ENCODE assay signal across 8 cellular contexts in the genomic region with DNA sequence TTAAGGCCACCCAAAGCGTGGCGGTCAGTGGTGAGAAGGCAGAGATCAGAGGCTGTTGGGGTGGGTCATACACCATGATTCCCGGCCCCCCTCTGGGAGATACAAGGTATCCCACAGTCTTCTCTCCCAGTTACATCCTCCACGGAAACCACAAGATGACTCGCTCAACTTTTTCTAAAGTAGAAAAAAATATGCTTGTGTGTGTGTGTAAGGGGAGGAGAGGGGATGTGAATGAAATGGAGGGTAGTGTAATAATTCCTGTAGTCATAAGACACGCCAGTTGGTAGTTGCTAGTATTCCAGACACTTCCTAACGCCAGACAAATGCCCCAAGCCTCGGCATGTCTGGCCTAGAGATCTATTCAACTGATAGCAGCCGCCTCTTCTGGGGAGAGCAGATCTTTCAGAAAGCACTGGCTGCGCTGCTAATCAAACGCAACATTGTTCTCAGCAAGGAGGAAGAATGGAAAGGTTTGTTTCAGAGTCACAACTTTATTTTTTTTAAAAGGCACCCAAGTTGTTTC.
A peak's percentile ranks its signal among the peaks of the same experiment; 100 is the strongest.
DNase-seq lines count a peak whose midpoint lies in the region; ATAC-seq and TF ChIP-seq lines count a peak whose summit lies in the region.

No MANE protein-coding gene starts in this region.

- no peak for TF ChIP-seq CTCF in Panc1 (IDR thresholded peaks at IDR 0.05)
- TF ChIP-seq CTCF in liver (IDR thresholded peaks at IDR 0.05; ENCODE audit: low read depth, low read length, missing input control), result no peak
- no peak for TF ChIP-seq CTCF in tibial artery (IDR thresholded peaks at IDR 0.05)

- WGBS in liver, result 27% methylated on average over 11 of the region's 11 CpGs

- H3K4me3 Mint-ChIP-seq in central memory CD8-positive, alpha-beta T cell, result peak overlapping the region; percentile 89

- POLR2A ChIA-PET in Panc1 (lab: Charles Lee) (interaction anchor here (0.7 to 1.6 kb wide), 5 partner anchors 10 to 310 kb away, joined by 3 to 17 read pairs (median 5); no protein-coding TSS in a partner anchor), HEK293T (lab: Yijun Ruan, JAX) (interaction anchor here (0.7 to 2.5 kb wide), 7 partner anchors 8 to 296 kb away, joined by 3 to 19 read pairs (median 4); no protein-coding TSS in a partner anchor)

- H3K4me3 ChIP-seq in Panc1 (ENCODE audit: low read depth in 2 of 2, low read length in 2 of 2) (peak overlapping the region; percentile 50 to 86), liver (ENCODE audit: low read depth in 1 of 3, low read length in 3 of 3) (peak overlapping the region; percentile 32 to 83 (median 45)), tibial artery (peak overlapping the region; percentile 47 to 57)

- H3K4me1 Mint-ChIP-seq in central memory CD8-positive, alpha-beta T cell, result peaks cover 50% of the 10 kb centered on the region

- H3K27me3 Mint-ChIP-seq in central memory CD8-positive, alpha-beta T cell, result no peaks in the 10 kb centered on the region

- H3K27ac ChIP-seq in Panc1 (ENCODE audit: low read length) (peak overlapping the region; percentile 96), liver (ENCODE audit: low read depth in 1 of 2, low read length in 2 of 2) (peak overlapping the region; percentile 98 to 100), tibial artery (peak overlapping the region; percentile 88 to 90)

- no peak for TF ChIP-seq RAD21 in liver (IDR thresholded peaks at IDR 0.05)

- H3K9me3 Mint-ChIP-seq in central memory CD8-positive, alpha-beta T cell, result no peaks in the 10 kb centered on the region

- H3K27me3 ChIP-seq in Panc1 (ENCODE audit: control insufficient read depth, insufficient read depth, low read length) (no peaks in the 10 kb centered on the region), liver (ENCODE audit: control insufficient read depth in 4 of 4, insufficient read depth in 4 of 4, low read length in 3 of 4) (no peaks in the 10 kb centered on the region), tibial artery (no peaks in the 10 kb centered on the region)

- in situ Hi-C loops in Panc1 (cut with HindIII; ENCODE audit: low pct_unique_long_range_greater_than_20kb, low sequenced_read_pairs), result no loop called here

- H3K4me1 ChIP-seq in Panc1 (ENCODE audit: control insufficient read depth, insufficient read depth, low read length) (peaks cover 70% of the 10 kb centered on the region), liver (ENCODE audit: control insufficient read depth in 4 of 4, insufficient read depth in 4 of 4, low read length in 3 of 4) (peaks cover 9 to 43% (median 22%) of the 10 kb centered on the region in 4 donors), tibial artery (peaks cover 0 to 48% (median 42%) of the 10 kb centered on the region in 4 donors)

- intact Hi-C loops in Panc1 (cut with micrococcal nuclease; ENCODE audit: unreplicated experiment) (loop anchor here (2.0 to 5.0 kb wide), 3 partner anchors 86 to 331 kb away; partner anchors contain the start of gene MYL12B), tibial artery (cut with DNase I; ENCODE audit: low total_unique reads) (loop anchor here (5.0 to 10.0 kb wide), 2 partner anchors 71 to 311 kb away; no protein-coding TSS in a partner anchor)

- peak overlapping the region; percentile 34 to 96 for H3K9ac ChIP-seq in liver (ENCODE audit: low read depth in 1 of 2, low read length in 2 of 2)

- H3K27ac Mint-ChIP-seq in central memory CD8-positive, alpha-beta T cell (ENCODE audit: low read depth), result peak overlapping the region; percentile 95

- H3K9me3 ChIP-seq in Panc1 (ENCODE audit: control insufficient read depth, insufficient read depth, low read depth, low read length) (no peaks in the 10 kb centered on the region), liver (ENCODE audit: control insufficient read depth in 4 of 4, low read length in 3 of 4) (no peaks in the 10 kb centered on the region), tibial artery (no peaks in the 10 kb centered on the region)

- no peaks in the 10 kb centered on the region; the same call in 1 of the 2 replicates for H3K36me3 ChIP-seq in Panc1 (ENCODE audit: control insufficient read depth, insufficient read depth, low read length)
- H3K36me3 ChIP-seq in liver (ENCODE audit: control insufficient read depth in 4 of 4, insufficient read depth in 3 of 4, low read depth in 1 of 4, low read length in 3 of 4), result no peaks in the 10 kb centered on the region
- no peaks in the 10 kb centered on the region for H3K36me3 ChIP-seq in tibial artery

- TSS peak; percentile 92 for BruUV-seq in Panc1 (replicated peaks; lab: Mats Ljungman, UMichigan)

- CTCF ChIA-PET in Panc1 (lab: Charles Lee), result interaction anchor here (0.8 to 1.8 kb wide), 6 partner anchors 10 to 140 kb away, joined by 4 to 15 read pairs (median 12); no protein-coding TSS in a partner anchor
- CTCF ChIA-PET in HEK293T (lab: Yijun Ruan, JAX), result interaction anchor here (0.6 to 2.2 kb wide), 3 partner anchors 10 to 206 kb away, joined by 3 to 6 read pairs (median 4); no protein-coding TSS in a partner anchor

- DNase-seq in ELR (ENCODE audit: low read depth), result peak; percentile 95
- DNase-seq in Panc1 (ENCODE audit: low read depth, low spot score), result no peak
- DNase-seq in central memory CD8-positive, alpha-beta T cell (ENCODE audit: low spot score in 2 of 2), result no peak
- DNase-seq in tibial artery, result no peak
- DNase-seq in effector CD4-positive, alpha-beta T cell, result no peak
- no peak for DNase-seq in HEK293T (ENCODE audit: extremely low spot score)

- ATAC-seq in HG02943 (IDR thresholded peaks at IDR 0.05; ENCODE audit: low read depth, unreplicated experiment) (peak; percentile 1), Panc1 (peak; percentile 72)
- peak; percentile 2 for ATAC-seq in central memory CD8-positive, alpha-beta T cell (replicated peaks; ENCODE audit: extremely low read depth, poor library complexity, severe bottlenecking)

- peaks cover 26% of the 10 kb centered on the region for H3K36me3 Mint-ChIP-seq in central memory CD8-positive, alpha-beta T cell (ENCODE audit: insufficient read depth)

TF ChIP-seq in liver, 16 proteins besides CTCF, POLR2A, EP300 and RAD21:
- TF ChIP-seq EGR1 (IDR thresholded peaks at IDR 0.05; ENCODE audit: low read depth in 2 of 2) (no peak), GABPA (IDR thresholded peaks at IDR 0.05 in 1 of 2, conservative IDR thresholded peaks at IDR 0.05 in 1 of 2) (no peak), FOXA2 (IDR thresholded peaks at IDR 0.05) (no peak), HNF4A (conservative IDR thresholded peaks at IDR 0.05) (no peak), HNF4G (IDR thresholded peaks at IDR 0.05) (no peak)
- TF ChIP-seq, protein P1, sequence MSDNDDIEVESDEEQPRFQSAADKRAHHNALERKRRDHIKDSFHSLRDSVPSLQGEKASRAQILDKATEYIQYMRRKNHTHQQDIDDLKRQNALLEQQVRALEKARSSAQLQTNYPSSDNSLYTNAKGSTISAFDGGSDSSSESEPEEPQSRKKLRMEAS (IDR thresholded peaks at IDR 0.05), result no peak

TF ChIP-seq in HEK293T, 16 proteins besides CTCF, POLR2A, EP300 and RAD21:
- TF ChIP-seq FOXM1 (IDR thresholded peaks at IDR 0.05; ENCODE audit: borderline replicate concordance), result no peak
- no peak for TF ChIP-seq FOXK2 (IDR thresholded peaks at IDR 0.05)
- no peak for TF ChIP-seq FOXA1 (IDR thresholded peaks at IDR 0.05)
- TF ChIP-seq HDGF (IDR thresholded peaks at IDR 0.05; ENCODE audit: borderline replicate concordance), result no peak
- TF ChIP-seq NFRKB (IDR thresholded peaks at IDR 0.05), result no peak
- TF ChIP-seq L3MBTL2 (conservative IDR thresholded peaks at IDR 0.05), result no peak
- TF ChIP-seq LEF1 (IDR thresholded peaks at IDR 0.05; ENCODE audit: borderline replicate concordance), result no peak
- no peak for TF ChIP-seq ARNT (IDR thresholded peaks at IDR 0.05)
- no peak for TF ChIP-seq TARDBP (IDR thresholded peaks at IDR 0.05)
- no peak for TF ChIP-seq SP1 (IDR thresholded peaks at IDR 0.05)
- TF ChIP-seq BHLHE40 (IDR thresholded peaks at IDR 0.05; ENCODE audit: borderline replicate concordance), result no peak
- TF ChIP-seq CTBP1 (IDR thresholded peaks at IDR 0.05; ENCODE audit: borderline replicate concordance), result no peak
- TF ChIP-seq SUZ12 (IDR thresholded peaks at IDR 0.05), result no peak
- no peak for TF ChIP-seq ELF4 (IDR thresholded peaks at IDR 0.05)

Comparison
In these comparisons a context has a peak if more than half of its experiments do, and no peak if none do; other contexts are left out.
1. ATAC-seq: peak in every context shown above with its lines; median percentile 72 in Panc1; 2 in central memory CD8-positive, alpha-beta T cell; 1 in HG02943.